ENCODE assay signal across 1 cellular context in genomic region chr12:31659087-31659942, GRCh38.
TF ChIP-seq lines count a peak whose summit lies in the region.

Gene ETFBKMT (plus strand): TSS chr12:31659688. CDS start chr12:31661954, 2,266 bp downstream.

TF ChIP-seq in K562, 482 proteins besides CTCF, POLR2A, EP300 and RAD21 (continued from another document and continues in another):
- peak; percentile 93 for TF ChIP-seq SP1 (CRISPR knock-in tag; IDR thresholded peaks at IDR 0.05)
- TF ChIP-seq ATF2 (CRISPR knock-in tag; IDR thresholded peaks at IDR 0.05) = no peak
- TF ChIP-seq MAX (CRISPR knock-in tag; IDR thresholded peaks at IDR 0.05) = peak; percentile 50
- TF ChIP-seq ATF1 (CRISPR knock-in tag; IDR thresholded peaks at IDR 0.05) = peak; percentile 40; the same call in 1 of the 2 replicates
- TF ChIP-seq ATF1 (tag; IDR thresholded peaks at IDR 0.05) = peak; percentile 91
- TF ChIP-seq MTA1 (IDR thresholded peaks at IDR 0.05; ENCODE audit: borderline replicate concordance) = peak; percentile 73
- TF ChIP-seq CHAMP1 (IDR thresholded peaks at IDR 0.05) = peak; percentile 74
- peak; percentile 52 to 85; a peak in 3 of 4 replicates for TF ChIP-seq MAZ (CRISPR knock-in tag; conservative IDR thresholded peaks at IDR 0.05 in 1 of 2, IDR thresholded peaks at IDR 0.05 in 1 of 2)
- TF ChIP-seq FOXP1 (CRISPR knock-in tag; IDR thresholded peaks at IDR 0.05) = 0 out of 2 replicates have a peak, but pooled peaks have one; percentile 29
- TF ChIP-seq POLR2G (IDR thresholded peaks at IDR 0.05; ENCODE audit: low read depth, low read length) = peak; percentile 62
- TF ChIP-seq SRF (CRISPR knock-in tag; IDR thresholded peaks at IDR 0.05) = peak in 1 of 2 experiments; percentile 72; a peak in 1 of 4 replicates
- TF ChIP-seq GMEB1 (CRISPR knock-in tag; IDR thresholded peaks at IDR 0.05) = peak; percentile 67
- no peak for TF ChIP-seq RBM14 (IDR thresholded peaks at IDR 0.05; ENCODE audit: borderline replicate concordance, insufficient read depth, low read depth, low read length)
- 0 out of 2 replicates have a peak, but pooled peaks have one; percentile 42 for TF ChIP-seq SMAD4 (CRISPR knock-in tag; conservative IDR thresholded peaks at IDR 0.05)
- TF ChIP-seq ZNF76 (CRISPR knock-in tag; IDR thresholded peaks at IDR 0.05; ENCODE audit: borderline replicate concordance) = no peak
- TF ChIP-seq, protein P1, sequence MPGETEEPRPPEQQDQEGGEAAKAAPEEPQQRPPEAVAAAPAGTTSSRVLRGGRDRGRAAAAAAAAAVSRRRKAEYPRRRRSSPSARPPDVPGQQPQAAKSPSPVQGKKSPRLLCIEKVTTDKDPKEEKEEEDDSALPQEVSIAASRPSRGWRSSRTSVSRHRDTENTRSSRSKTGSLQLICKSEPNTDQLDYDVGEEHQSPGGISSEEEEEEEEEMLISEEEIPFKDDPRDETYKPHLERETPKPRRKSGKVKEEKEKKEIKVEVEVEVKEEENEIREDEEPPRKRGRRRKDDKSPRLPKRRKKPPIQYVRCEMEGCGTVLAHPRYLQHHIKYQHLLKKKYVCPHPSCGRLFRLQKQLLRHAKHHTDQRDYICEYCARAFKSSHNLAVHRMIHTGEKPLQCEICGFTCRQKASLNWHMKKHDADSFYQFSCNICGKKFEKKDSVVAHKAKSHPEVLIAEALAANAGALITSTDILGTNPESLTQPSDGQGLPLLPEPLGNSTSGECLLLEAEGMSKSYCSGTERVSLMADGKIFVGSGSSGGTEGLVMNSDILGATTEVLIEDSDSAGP (CRISPR knock-in tag; IDR thresholded peaks at IDR 0.05) = peak; percentile 95
- TF ChIP-seq ZNF644 (tag; IDR thresholded peaks at IDR 0.05; ENCODE audit: low read depth) = peak; percentile 75; the same call in 1 of the 2 replicates
- TF ChIP-seq, protein P2, sequence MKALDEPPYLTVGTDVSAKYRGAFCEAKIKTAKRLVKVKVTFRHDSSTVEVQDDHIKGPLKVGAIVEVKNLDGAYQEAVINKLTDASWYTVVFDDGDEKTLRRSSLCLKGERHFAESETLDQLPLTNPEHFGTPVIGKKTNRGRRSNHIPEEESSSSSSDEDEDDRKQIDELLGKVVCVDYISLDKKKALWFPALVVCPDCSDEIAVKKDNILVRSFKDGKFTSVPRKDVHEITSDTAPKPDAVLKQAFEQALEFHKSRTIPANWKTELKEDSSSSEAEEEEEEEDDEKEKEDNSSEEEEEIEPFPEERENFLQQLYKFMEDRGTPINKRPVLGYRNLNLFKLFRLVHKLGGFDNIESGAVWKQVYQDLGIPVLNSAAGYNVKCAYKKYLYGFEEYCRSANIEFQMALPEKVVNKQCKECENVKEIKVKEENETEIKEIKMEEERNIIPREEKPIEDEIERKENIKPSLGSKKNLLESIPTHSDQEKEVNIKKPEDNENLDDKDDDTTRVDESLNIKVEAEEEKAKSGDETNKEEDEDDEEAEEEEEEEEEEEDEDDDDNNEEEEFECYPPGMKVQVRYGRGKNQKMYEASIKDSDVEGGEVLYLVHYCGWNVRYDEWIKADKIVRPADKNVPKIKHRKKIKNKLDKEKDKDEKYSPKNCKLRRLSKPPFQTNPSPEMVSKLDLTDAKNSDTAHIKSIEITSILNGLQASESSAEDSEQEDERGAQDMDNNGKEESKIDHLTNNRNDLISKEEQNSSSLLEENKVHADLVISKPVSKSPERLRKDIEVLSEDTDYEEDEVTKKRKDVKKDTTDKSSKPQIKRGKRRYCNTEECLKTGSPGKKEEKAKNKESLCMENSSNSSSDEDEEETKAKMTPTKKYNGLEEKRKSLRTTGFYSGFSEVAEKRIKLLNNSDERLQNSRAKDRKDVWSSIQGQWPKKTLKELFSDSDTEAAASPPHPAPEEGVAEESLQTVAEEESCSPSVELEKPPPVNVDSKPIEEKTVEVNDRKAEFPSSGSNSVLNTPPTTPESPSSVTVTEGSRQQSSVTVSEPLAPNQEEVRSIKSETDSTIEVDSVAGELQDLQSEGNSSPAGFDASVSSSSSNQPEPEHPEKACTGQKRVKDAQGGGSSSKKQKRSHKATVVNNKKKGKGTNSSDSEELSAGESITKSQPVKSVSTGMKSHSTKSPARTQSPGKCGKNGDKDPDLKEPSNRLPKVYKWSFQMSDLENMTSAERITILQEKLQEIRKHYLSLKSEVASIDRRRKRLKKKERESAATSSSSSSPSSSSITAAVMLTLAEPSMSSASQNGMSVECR (CRISPR knock-in tag; IDR thresholded peaks at IDR 0.05) = peak; percentile 78; the same call in 1 of the 2 replicates
- TF ChIP-seq TBP (optimal IDR thresholded peaks at IDR 0.05; ENCODE audit: low read depth, low read length) = peak; percentile 65
- no peak for TF ChIP-seq RUNX1 (IDR thresholded peaks at IDR 0.05; ENCODE audit: low read depth)
- peak; percentile 77 for TF ChIP-seq MEIS2 (IDR thresholded peaks at IDR 0.05; ENCODE audit: partially characterized antibody)
- TF ChIP-seq EGR1 (conservative IDR thresholded peaks at IDR 0.05) = 0 out of 2 replicates have a peak, but pooled peaks have one; percentile 11
- 0 out of 2 replicates have a peak, but pooled peaks have one; percentile 15 for TF ChIP-seq NFIC (IDR thresholded peaks at IDR 0.05)
- TF ChIP-seq, protein P3, sequence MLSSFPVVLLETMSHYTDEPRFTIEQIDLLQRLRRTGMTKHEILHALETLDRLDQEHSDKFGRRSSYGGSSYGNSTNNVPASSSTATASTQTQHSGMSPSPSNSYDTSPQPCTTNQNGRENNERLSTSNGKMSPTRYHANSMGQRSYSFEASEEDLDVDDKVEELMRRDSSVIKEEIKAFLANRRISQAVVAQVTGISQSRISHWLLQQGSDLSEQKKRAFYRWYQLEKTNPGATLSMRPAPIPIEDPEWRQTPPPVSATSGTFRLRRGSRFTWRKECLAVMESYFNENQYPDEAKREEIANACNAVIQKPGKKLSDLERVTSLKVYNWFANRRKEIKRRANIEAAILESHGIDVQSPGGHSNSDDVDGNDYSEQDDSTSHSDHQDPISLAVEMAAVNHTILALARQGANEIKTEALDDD (IDR thresholded peaks at IDR 0.05) = peak; percentile 67
- peak; percentile 64 for TF ChIP-seq NEUROD1 (IDR thresholded peaks at IDR 0.05; ENCODE audit: borderline replicate concordance, low read depth, low read length, partially characterized antibody)
- TF ChIP-seq TFAP4 (CRISPR knock-in tag; IDR thresholded peaks at IDR 0.05; ENCODE audit: borderline replicate concordance) = peak; percentile 66; the same call in 1 of the 2 replicates
- TF ChIP-seq HDAC3 (IDR thresholded peaks at IDR 0.05; ENCODE audit: borderline replicate concordance, partially characterized antibody) = no peak
- TF ChIP-seq GABPA (tag; conservative IDR thresholded peaks at IDR 0.05; ENCODE audit: low read depth) = peak; percentile 87
- TF ChIP-seq E2F6 (IDR thresholded peaks at IDR 0.05; ENCODE audit: borderline replicate concordance in 1 of 2, extremely low read depth in 1 of 2, insufficient read depth in 1 of 2, insufficient read length in 1 of 2, low read depth in 1 of 2, low read length in 1 of 2, poor library complexity in 1 of 2, severe bottlenecking in 1 of 2) = peak; percentile 83 to 89
- TF ChIP-seq ELF1 (tag; IDR thresholded peaks at IDR 0.05) = peak; percentile 95
- peak; percentile 55 for TF ChIP-seq XRCC5 (IDR thresholded peaks at IDR 0.05; ENCODE audit: low read depth, low read length)
- TF ChIP-seq GTF2F1 (IDR thresholded peaks at IDR 0.05; ENCODE audit: low read depth, low read length) = no peak
- TF ChIP-seq, protein P4, sequence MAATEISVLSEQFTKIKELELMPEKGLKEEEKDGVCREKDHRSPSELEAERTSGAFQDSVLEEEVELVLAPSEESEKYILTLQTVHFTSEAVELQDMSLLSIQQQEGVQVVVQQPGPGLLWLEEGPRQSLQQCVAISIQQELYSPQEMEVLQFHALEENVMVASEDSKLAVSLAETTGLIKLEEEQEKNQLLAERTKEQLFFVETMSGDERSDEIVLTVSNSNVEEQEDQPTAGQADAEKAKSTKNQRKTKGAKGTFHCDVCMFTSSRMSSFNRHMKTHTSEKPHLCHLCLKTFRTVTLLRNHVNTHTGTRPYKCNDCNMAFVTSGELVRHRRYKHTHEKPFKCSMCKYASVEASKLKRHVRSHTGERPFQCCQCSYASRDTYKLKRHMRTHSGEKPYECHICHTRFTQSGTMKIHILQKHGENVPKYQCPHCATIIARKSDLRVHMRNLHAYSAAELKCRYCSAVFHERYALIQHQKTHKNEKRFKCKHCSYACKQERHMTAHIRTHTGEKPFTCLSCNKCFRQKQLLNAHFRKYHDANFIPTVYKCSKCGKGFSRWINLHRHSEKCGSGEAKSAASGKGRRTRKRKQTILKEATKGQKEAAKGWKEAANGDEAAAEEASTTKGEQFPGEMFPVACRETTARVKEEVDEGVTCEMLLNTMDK (IDR thresholded peaks at IDR 0.05; ENCODE audit: borderline replicate concordance, insufficient read depth, low read depth, low read length, poor library complexity, severe bottlenecking) = peak; percentile 63
- TF ChIP-seq TEAD1 (CRISPR knock-in tag; IDR thresholded peaks at IDR 0.05) = peak in 1 of 2 experiments; percentile 39; a peak in 1 of 4 replicates
- TF ChIP-seq EP400 (IDR thresholded peaks at IDR 0.05) = peak; percentile 55
- 0 out of 2 replicates have a peak, but pooled peaks have one; percentile 36 for TF ChIP-seq SMARCC2 (IDR thresholded peaks at IDR 0.05; ENCODE audit: low read depth)
